In genomic region chr4:7967063-7967440, GRCh38 we compare ENCODE assay signal across 1 cellular context.
TF ChIP-seq lines count a peak whose summit lies in the region.

No MANE protein-coding gene starts in this region.

TF ChIP-seq in A549, 52 proteins besides CTCF, POLR2A, EP300 and RAD21 (continued from another document):
- TF ChIP-seq MAZ (IDR thresholded peaks at IDR 0.05; ENCODE audit: borderline replicate concordance, low read depth, low read length), result no peak
- TF ChIP-seq CHD2 (IDR thresholded peaks at IDR 0.05; ENCODE audit: low read length, partially characterized antibody), result no peak
- TF ChIP-seq EHF (CRISPR knock-in tag; IDR thresholded peaks at IDR 0.05), result no peak
- no peak for TF ChIP-seq NR3C1 (IDR thresholded peaks at IDR 0.05)
- no peak for TF ChIP-seq HEYL (CRISPR knock-in tag; IDR thresholded peaks at IDR 0.05)
- TF ChIP-seq HOXA7 (CRISPR knock-in tag; IDR thresholded peaks at IDR 0.05), result no peak
- TF ChIP-seq HMGXB4 (CRISPR knock-in tag; IDR thresholded peaks at IDR 0.05; ENCODE audit: borderline replicate concordance), result no peak
- no peak for TF ChIP-seq RARB (CRISPR knock-in tag; IDR thresholded peaks at IDR 0.05)
- TF ChIP-seq SREBF2 (IDR thresholded peaks at IDR 0.05), result no peak
- no peak for TF ChIP-seq RCOR1 (IDR thresholded peaks at IDR 0.05; ENCODE audit: low read depth, low read length)
- no peak for TF ChIP-seq CEBPB (IDR thresholded peaks at IDR 0.05)
